Comparison of ENCODE assay signal across 8 cellular contexts in genomic region chr17:42274812-42275526, GRCh38. TPM values are rescaled to one million over a fixed set of nuclear protein-coding genes. Genes with fewer than 3 reads are reported as not detected.
A peak's percentile ranks its signal among the peaks of the same experiment; 100 is the strongest.
DNase-seq lines count a peak whose midpoint lies in the region; ATAC-seq and TF ChIP-seq lines count a peak whose summit lies in the region.

No MANE protein-coding gene starts in this region.

- CTCF ChIA-PET in activated naive CD4-positive, alpha-beta T cell treated with anti-CD3 and anti-CD28 coated beads, Interleukin-2, amount 10 ng/mL, durations not matched to agents 7 days and 5 days (lab: Charles Lee): interaction anchor here (0.8 to 2.4 kb wide), 4 partner anchors 15 to 52 kb away, joined by 3 to 16 read pairs (median 4); no protein-coding TSS in a partner anchor

- H3K27ac ChIP-seq in urinary bladder (ENCODE audit: low read depth) (peak overlapping the region; percentile 40), caudate nucleus (ENCODE audit: low read depth, low read length) (no peak overlapping the region)

- no peaks in the 10 kb centered on the region for H3K27me3 Mint-ChIP-seq in activated naive CD4-positive, alpha-beta T cell treated with anti-CD3 and anti-CD28 coated beads, Interleukin-2, amount 10 ng/mL, durations not matched to agents 7 days and 5 days
- H3K27me3 Mint-ChIP-seq in brain: peaks cover 6% of the 10 kb centered on the region

- peaks cover 27% of the 10 kb centered on the region for H3K36me3 Mint-ChIP-seq in activated naive CD4-positive, alpha-beta T cell treated with anti-CD3 and anti-CD28 coated beads, Interleukin-2, amount 10 ng/mL, durations not matched to agents 7 days and 5 days
- H3K36me3 Mint-ChIP-seq in brain: no peaks in the 10 kb centered on the region

- no peak for ATAC-seq in HG02763 (IDR thresholded peaks at IDR 0.05; ENCODE audit: unreplicated experiment)

- peak overlapping the region; percentile 91 for H3K27ac Mint-ChIP-seq in activated naive CD4-positive, alpha-beta T cell treated with anti-CD3 and anti-CD28 coated beads, Interleukin-2, amount 10 ng/mL, durations not matched to agents 7 days and 5 days
- H3K27ac Mint-ChIP-seq in brain: peak overlapping the region; percentile 92 to 99 (median 96)

- H3K36me3 ChIP-seq in urinary bladder (ENCODE audit: insufficient read depth): no peaks in the 10 kb centered on the region

- no peak for DNase-seq in activated naive CD4-positive, alpha-beta T cell treated with anti-CD3 and anti-CD28 coated beads, Interleukin-2, amount 10 ng/mL, durations not matched to agents 7 days and 5 days
- no peak for DNase-seq in activated naive CD4-positive, alpha-beta T cell (lab: John Stamatoyannopoulos, UW)
- DNase-seq in medulla oblongata (ENCODE audit: extremely low spot score) (peak; percentile 50), caudate nucleus (lab: John Stamatoyannopoulos, UW) (no peak)
- no peak for DNase-seq in activated CD4-positive, alpha-beta T cell treated with anti-CD3 and anti-CD28 coated beads for 1 hour

- TF ChIP-seq CTCF in brain (conservative IDR thresholded peaks at IDR 0.05): no peak

- no peaks in the 10 kb centered on the region for H3K9me3 Mint-ChIP-seq in activated naive CD4-positive, alpha-beta T cell treated with anti-CD3 and anti-CD28 coated beads, Interleukin-2, amount 10 ng/mL, durations not matched to agents 7 days and 5 days
- H3K9me3 Mint-ChIP-seq in brain: peaks cover 0 to 4% (median 0%) of the 10 kb centered on the region in 5 experiments

- WGBS in urinary bladder: 11% methylated on average over 13 of the region's 13 CpGs

- peak overlapping the region; percentile 94 for H3K4me3 ChIP-seq in urinary bladder (ENCODE audit: low read depth, low read length)

- peak overlapping the region; percentile 95 for H3K4me3 Mint-ChIP-seq in activated naive CD4-positive, alpha-beta T cell treated with anti-CD3 and anti-CD28 coated beads, Interleukin-2, amount 10 ng/mL, durations not matched to agents 7 days and 5 days
- H3K4me3 Mint-ChIP-seq in brain: peak overlapping the region; percentile 92 to 98 (median 96)

- H3K4me1 ChIP-seq in urinary bladder (ENCODE audit: insufficient read depth): no peaks in the 10 kb centered on the region

- peaks cover 58% of the 10 kb centered on the region for H3K4me1 Mint-ChIP-seq in activated naive CD4-positive, alpha-beta T cell treated with anti-CD3 and anti-CD28 coated beads, Interleukin-2, amount 10 ng/mL, durations not matched to agents 7 days and 5 days
- peaks cover 70% of the 10 kb centered on the region for H3K4me1 Mint-ChIP-seq in brain

RNA-seq across cellular contexts. Expression of gene STAT5B, which starts 1.2 kb away (rescaled TPM):
- polyA plus RNA-seq in brain (ENCODE audit: insufficient read depth, low read depth, low replicate concordance) (27.0 TPM), urinary bladder (66.3 TPM)
- total RNA-seq in urinary bladder: 37.6 TPM

RNA-seq across cellular contexts. Expression of gene STAT5A, which starts 13.3 kb away (rescaled TPM):
- 8.5 TPM for polyA plus RNA-seq in brain (ENCODE audit: insufficient read depth, low read depth, low replicate concordance)
- 14.9 TPM for total RNA-seq in urinary bladder
- polyA plus RNA-seq in urinary bladder: 34.0 TPM
